ENCODE assay signal across 8 cellular contexts in genomic region chr9:129351642-129352151, GRCh38.
A peak's percentile ranks its signal among the peaks of the same experiment; 100 is the strongest.
DNase-seq lines count a peak whose midpoint lies in the region; ATAC-seq and TF ChIP-seq lines count a peak whose summit lies in the region.

No MANE protein-coding gene starts in this region.

- H3K36me3 ChIP-seq in mesenchymal stem cell (ENCODE audit: control insufficient read depth in 1 of 2, insufficient read depth in 2 of 2, low read depth in 1 of 2, low read length in 2 of 2) = no peaks in the 10 kb centered on the region
- no peaks in the 10 kb centered on the region for H3K36me3 ChIP-seq in upper lobe of right lung

- H3K9me3 Mint-ChIP-seq in activated naive CD4-positive, alpha-beta T cell treated with anti-CD3 and anti-CD28 coated beads, Interleukin-2, amount 50 U/mL, for 24 hours = no peaks in the 10 kb centered on the region

- H4K91ac ChIP-seq in mesenchymal stem cell (ENCODE audit: low read length) = peak overlapping the region; percentile 88

- H3K4me1 Mint-ChIP-seq in activated naive CD4-positive, alpha-beta T cell treated with anti-CD3 and anti-CD28 coated beads, Interleukin-2, amount 50 U/mL, for 24 hours = peaks cover 3% of the 10 kb centered on the region

- H3K9ac ChIP-seq in mesenchymal stem cell (ENCODE audit: low read length) = peak overlapping the region; percentile 81

- peak overlapping the region in 1 of 2 experiments; percentile 85 for H3K23ac ChIP-seq in mesenchymal stem cell (ENCODE audit: low read length in 2 of 2)

- peak overlapping the region; percentile 89 to 97 for H3K18ac ChIP-seq in mesenchymal stem cell (ENCODE audit: low read depth in 1 of 2, low read length in 2 of 2)

- peak overlapping the region; percentile 99 for H2BK120ac ChIP-seq in mesenchymal stem cell (ENCODE audit: low read depth, low read length)

- H3K9me3 ChIP-seq in mesenchymal stem cell (ENCODE audit: control insufficient read depth, low read length) (peaks cover 14% of the 10 kb centered on the region), upper lobe of right lung (peaks cover 4% of the 10 kb centered on the region)

- no peak overlapping the region for H2AK5ac ChIP-seq in mesenchymal stem cell (ENCODE audit: low read length, severe bottlenecking)

- no peaks in the 10 kb centered on the region for H3K79me1 ChIP-seq in mesenchymal stem cell (replicated peaks; ENCODE audit: low read length, poor library complexity, severe bottlenecking)

- peak overlapping the region; percentile 67 to 87 for H3K4ac ChIP-seq in mesenchymal stem cell (ENCODE audit: low read depth in 1 of 2, low read length in 2 of 2)

- H3K4me3 ChIP-seq in mesenchymal stem cell (ENCODE audit: insufficient read depth in 1 of 2, low read depth in 1 of 2, low read length in 2 of 2) (peak overlapping the region; percentile 54 to 64), upper lobe of right lung (peak overlapping the region; percentile 34)

- peak overlapping the region; percentile 43 for H2AFZ ChIP-seq in mesenchymal stem cell (ENCODE audit: low read depth, low read length)

- peak overlapping the region; percentile 77 for H2BK15ac ChIP-seq in mesenchymal stem cell (ENCODE audit: low read depth, poor library complexity, severe bottlenecking)

- no peak overlapping the region for H2BK5ac ChIP-seq in mesenchymal stem cell (ENCODE audit: low read depth, low read length, poor library complexity, severe bottlenecking)

- 1% methylated on average over 15 of the region's 21 CpGs for WGBS in mesenchymal stem cell

- no peak overlapping the region for H3K14ac ChIP-seq in mesenchymal stem cell (ENCODE audit: low read length in 2 of 2)

- H2BK12ac ChIP-seq in mesenchymal stem cell (ENCODE audit: low read length in 2 of 2) = peak overlapping the region; percentile 30 to 85

- H3K4me2 ChIP-seq in mesenchymal stem cell (ENCODE audit: low read length, poor library complexity, severe bottlenecking) = peak overlapping the region; percentile 96

- H3K27ac ChIP-seq in mesenchymal stem cell (ENCODE audit: low read length, poor library complexity, severe bottlenecking) = no peak overlapping the region
- H3K27ac ChIP-seq in upper lobe of right lung = peak overlapping the region; percentile 30

- peaks cover 3% of the 10 kb centered on the region for H3K36me3 Mint-ChIP-seq in activated naive CD4-positive, alpha-beta T cell treated with anti-CD3 and anti-CD28 coated beads, Interleukin-2, amount 50 U/mL, for 24 hours

- intact Hi-C loops in upper lobe of right lung (cut with DNase I) = no loop called here

- no peak for ATAC-seq in upper lobe of right lung
- no peak for ATAC-seq in HG02938 (IDR thresholded peaks at IDR 0.05; ENCODE audit: unreplicated experiment)

- no peak for DNase-seq in activated naive CD4-positive, alpha-beta T cell treated with anti-CD3 and anti-CD28 coated beads, Interleukin-2, amount 50 U/mL, for 16 hours
- DNase-seq in cerebellar cortex (ENCODE audit: low spot score) (peak; percentile 66), mesenchymal stem cell (peak; percentile 54), upper lobe of right lung (no peak), middle frontal gyrus (ENCODE audit: extremely low spot score, low spot score) (no peak), NK-92 (lab: John Stamatoyannopoulos, UW; ENCODE audit: unreplicated experiment) (no peak)

- no peak overlapping the region for H3K27ac Mint-ChIP-seq in activated naive CD4-positive, alpha-beta T cell treated with anti-CD3 and anti-CD28 coated beads, Interleukin-2, amount 50 U/mL, for 24 hours

- peak overlapping the region; percentile 32 for H3K4me3 Mint-ChIP-seq in activated naive CD4-positive, alpha-beta T cell treated with anti-CD3 and anti-CD28 coated beads, Interleukin-2, amount 50 U/mL, for 24 hours

- no peaks in the 10 kb centered on the region for H3K27me3 ChIP-seq in mesenchymal stem cell (ENCODE audit: control insufficient read depth in 1 of 2, insufficient read depth in 1 of 2, low read length in 2 of 2)
- no peaks in the 10 kb centered on the region for H3K27me3 ChIP-seq in upper lobe of right lung

- peak overlapping the region; percentile 94 for H4K8ac ChIP-seq in mesenchymal stem cell (ENCODE audit: low read length)

- no peaks in the 10 kb centered on the region for H3K27me3 Mint-ChIP-seq in activated naive CD4-positive, alpha-beta T cell treated with anti-CD3 and anti-CD28 coated beads, Interleukin-2, amount 50 U/mL, for 24 hours

- TF ChIP-seq CTCF in upper lobe of right lung (IDR thresholded peaks at IDR 0.05) = no peak

- H3K4me1 ChIP-seq in mesenchymal stem cell (ENCODE audit: control insufficient read depth, insufficient read depth, low read depth, low read length) (peaks cover 30% of the 10 kb centered on the region), upper lobe of right lung (peaks cover 14% of the 10 kb centered on the region)

Comparison
In these comparisons a context has a peak if more than half of its experiments do, and no peak if none do; other contexts are left out.
1. DNase-seq: peak in cerebellar cortex (single experiment) and mesenchymal stem cell (single experiment); none in activated naive CD4-positive, alpha-beta T cell treated with anti-CD3 and anti-CD28 coated beads, Interleukin-2, amount 50 U/mL, for 16 hours (single experiment), upper lobe of right lung (single experiment), middle frontal gyrus (single experiment) and NK-92 (single experiment).